In the genomic region with DNA sequence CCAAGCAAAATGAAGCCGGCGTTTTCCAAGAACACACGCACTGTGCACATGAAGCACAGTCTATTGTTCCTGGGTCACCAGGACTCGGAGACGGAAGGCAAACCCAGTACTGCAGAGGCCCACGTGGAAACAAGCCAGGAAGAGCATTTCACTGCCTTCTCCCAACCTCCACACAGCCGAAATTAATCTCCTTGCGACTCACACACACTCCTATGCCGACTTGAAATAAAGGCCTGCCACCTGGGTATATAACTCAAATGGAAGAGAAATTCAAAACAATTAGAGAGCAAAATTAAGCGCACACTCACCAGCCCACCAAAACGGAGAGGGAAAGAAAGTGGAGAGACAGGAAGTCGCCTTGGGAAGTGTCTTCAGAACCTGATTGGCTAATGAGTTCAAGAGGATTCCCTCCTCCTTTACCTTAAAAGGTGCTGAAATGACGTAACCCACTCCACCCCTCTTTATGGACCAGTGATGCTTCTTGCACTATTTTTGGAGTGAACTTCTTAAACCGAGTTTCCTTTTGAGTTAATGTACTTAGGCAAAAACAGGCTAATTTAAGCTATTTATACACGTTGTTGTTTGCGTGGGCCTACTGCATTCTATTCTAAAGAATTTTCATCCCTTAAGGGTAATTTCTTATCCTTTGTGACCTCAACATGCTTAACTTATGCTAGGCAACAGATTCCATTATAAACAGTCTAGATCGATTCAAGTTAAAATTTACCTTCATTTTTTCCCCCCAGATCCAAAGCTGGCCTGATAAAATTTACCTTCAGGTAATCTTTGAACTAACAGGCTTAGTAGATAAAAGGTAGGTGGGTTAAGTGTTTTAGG, we compare ENCODE assay signal across 8 cellular contexts. TPM values are rescaled to one million over a fixed set of nuclear protein-coding genes. Genes with fewer than 3 reads are reported as not detected.
A peak's percentile ranks its signal among the peaks of the same experiment; 100 is the strongest.
DNase-seq lines count a peak whose midpoint lies in the region; ATAC-seq and TF ChIP-seq lines count a peak whose summit lies in the region.

A gene with protein sequence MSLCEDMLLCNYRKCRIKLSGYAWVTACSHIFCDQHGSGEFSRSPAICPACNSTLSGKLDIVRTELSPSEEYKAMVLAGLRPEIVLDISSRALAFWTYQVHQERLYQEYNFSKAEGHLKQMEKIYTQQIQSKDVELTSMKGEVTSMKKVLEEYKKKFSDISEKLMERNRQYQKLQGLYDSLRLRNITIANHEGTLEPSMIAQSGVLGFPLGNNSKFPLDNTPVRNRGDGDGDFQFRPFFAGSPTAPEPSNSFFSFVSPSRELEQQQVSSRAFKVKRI (minus strand): TSS at position 334 of the 837 bp plus-strand sequence. CDS start 16,756 bp downstream, outside the sequence.

- intact Hi-C loops in PC-9 (cut with micrococcal nuclease; ENCODE audit: unreplicated experiment): no loop called here

- H3K9me3 ChIP-seq in PC-9 (ENCODE audit: insufficient read depth, low read depth) (no peaks in the 10 kb centered on the region), fibroblast of lung (ENCODE audit: control insufficient read depth, insufficient read depth, low read depth, low read length) (no peaks in the 10 kb centered on the region)

- H3K4me1 ChIP-seq in PC-9 (replicated peaks; ENCODE audit: insufficient read depth): peaks cover 12% of the 10 kb centered on the region; the same call in 1 of the 2 replicates
- no peaks in the 10 kb centered on the region for H3K4me1 ChIP-seq in fibroblast of lung (ENCODE audit: control insufficient read depth, extremely low read depth, insufficient read depth, low read length)

- no peak for TF ChIP-seq RAD21 in Ishikawa (IDR thresholded peaks at IDR 0.05; ENCODE audit: low read depth)

- no peak for TF ChIP-seq CTCF in PC-9 (conservative IDR thresholded peaks at IDR 0.05)
- TF ChIP-seq CTCF in fibroblast of lung (conservative IDR thresholded peaks at IDR 0.05 in 1 of 2, IDR thresholded peaks at IDR 0.05 in 1 of 2; ENCODE audit: low read depth in 1 of 2, low read length in 2 of 2): no peak

- peak within 1 kb of the TSS; percentile 87 for H2AFZ ChIP-seq in PC-9
- peak within 1 kb of the TSS; percentile 82 for H2AFZ ChIP-seq in fibroblast of lung (ENCODE audit: low read length)

- H3K9me2 ChIP-seq in PC-9 (ENCODE audit: insufficient read depth): no peaks in the 10 kb centered on the region

- H3K27me3 ChIP-seq in PC-9 (ENCODE audit: insufficient read depth, low read depth) (no peaks in the 10 kb centered on the region), fibroblast of lung (ENCODE audit: control insufficient read depth, insufficient read depth, low read length) (no peaks in the 10 kb centered on the region)

- peak; percentile 83 for DNase-seq in ELF-1 (ENCODE audit: low read depth, low spot score)
- peak; percentile 42 to 84 for DNase-seq in PC-9
- DNase-seq in activated T-helper 1 cell treated with Interleukin-2 at 50 U/mL for 16 hours (ENCODE audit: low read depth): peak; percentile 4
- peak; percentile 95 for DNase-seq in fibroblast of lung (ENCODE audit: low read depth in 2 of 2)
- DNase-seq in myocyte (ENCODE audit: low read depth): peak; percentile 92
- DNase-seq in substantia nigra (lab: John Stamatoyannopoulos, UW): peak in 42 of 49 donors; percentile 3 to 86 (median 42)

- H3K36me3 ChIP-seq in PC-9 (ENCODE audit: low read depth) (no peaks in the 10 kb centered on the region), fibroblast of lung (ENCODE audit: control insufficient read depth, insufficient read depth, low read length) (no peaks in the 10 kb centered on the region)

- H3K4me3 ChIP-seq in PC-9: peak within 1 kb of the TSS; percentile 88
- H3K4me3 ChIP-seq in fibroblast of lung (replicated peaks in 1 of 4; ENCODE audit: control extremely low read depth in 1 of 4, insufficient read depth in 1 of 4, low read depth in 3 of 4, low read length in 4 of 4): peak within 1 kb of the TSS; percentile 61 to 79 (median 71)

- H3K27ac ChIP-seq in PC-9 (peak within 1 kb of the TSS; percentile 56), fibroblast of lung (ENCODE audit: insufficient read depth, low read length) (peak within 1 kb of the TSS; percentile 73), substantia nigra (ENCODE audit: low read depth, low read length, poor library complexity, severe bottlenecking) (peak within 1 kb of the TSS; percentile 80)

- H4K20me1 ChIP-seq in PC-9 (ENCODE audit: insufficient read depth) (no peaks in the 10 kb centered on the region), fibroblast of lung (ENCODE audit: control insufficient read depth, extremely low read depth, insufficient read depth, low read length) (no peaks in the 10 kb centered on the region)

- H3K4me2 ChIP-seq in PC-9 (peak within 1 kb of the TSS; percentile 89), fibroblast of lung (ENCODE audit: extremely low read depth, insufficient read depth, low read length) (peak within 1 kb of the TSS; percentile 20)

- H3K79me2 ChIP-seq in PC-9 (ENCODE audit: low read depth) (peaks cover 42% of the 10 kb centered on the region), fibroblast of lung (ENCODE audit: control insufficient read depth, insufficient read depth, low read length) (peaks cover 33% of the 10 kb centered on the region)

- POLR2A ChIA-PET in PC-9 (lab: Charles Lee; ENCODE audit: unreplicated experiment): interaction anchor here (0.5 kb wide), 2 partner anchors 9 to 128 kb away, joined by 5 to 16 read pairs; a partner anchor contains a TSS

- peaks cover 5% of the 10 kb centered on the region; the same call in 1 of the 2 replicates for H3F3A ChIP-seq in PC-9 (ENCODE audit: insufficient read depth, low read depth)

- CTCF ChIA-PET in PC-9 (lab: Charles Lee): no interaction called here

- TF ChIP-seq EP300 in Ishikawa (IDR thresholded peaks at IDR 0.05; ENCODE audit: borderline replicate concordance): no peak

- H3K9ac ChIP-seq in fibroblast of lung (ENCODE audit: insufficient read depth, low read length): peak within 1 kb of the TSS; percentile 28

- ATAC-seq in GM21717 (IDR thresholded peaks at IDR 0.05; ENCODE audit: unreplicated experiment): peak; percentile 95

- no TSS peak for BruUV-seq in PC-9 (replicated peaks; lab: Mats Ljungman, UMichigan)

TF ChIP-seq in Ishikawa, 13 proteins besides CTCF, POLR2A, EP300 and RAD21:
- TF ChIP-seq, protein P1, sequence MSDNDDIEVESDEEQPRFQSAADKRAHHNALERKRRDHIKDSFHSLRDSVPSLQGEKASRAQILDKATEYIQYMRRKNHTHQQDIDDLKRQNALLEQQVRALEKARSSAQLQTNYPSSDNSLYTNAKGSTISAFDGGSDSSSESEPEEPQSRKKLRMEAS (IDR thresholded peaks at IDR 0.05): peak; percentile 93
- TF ChIP-seq, protein P2, sequence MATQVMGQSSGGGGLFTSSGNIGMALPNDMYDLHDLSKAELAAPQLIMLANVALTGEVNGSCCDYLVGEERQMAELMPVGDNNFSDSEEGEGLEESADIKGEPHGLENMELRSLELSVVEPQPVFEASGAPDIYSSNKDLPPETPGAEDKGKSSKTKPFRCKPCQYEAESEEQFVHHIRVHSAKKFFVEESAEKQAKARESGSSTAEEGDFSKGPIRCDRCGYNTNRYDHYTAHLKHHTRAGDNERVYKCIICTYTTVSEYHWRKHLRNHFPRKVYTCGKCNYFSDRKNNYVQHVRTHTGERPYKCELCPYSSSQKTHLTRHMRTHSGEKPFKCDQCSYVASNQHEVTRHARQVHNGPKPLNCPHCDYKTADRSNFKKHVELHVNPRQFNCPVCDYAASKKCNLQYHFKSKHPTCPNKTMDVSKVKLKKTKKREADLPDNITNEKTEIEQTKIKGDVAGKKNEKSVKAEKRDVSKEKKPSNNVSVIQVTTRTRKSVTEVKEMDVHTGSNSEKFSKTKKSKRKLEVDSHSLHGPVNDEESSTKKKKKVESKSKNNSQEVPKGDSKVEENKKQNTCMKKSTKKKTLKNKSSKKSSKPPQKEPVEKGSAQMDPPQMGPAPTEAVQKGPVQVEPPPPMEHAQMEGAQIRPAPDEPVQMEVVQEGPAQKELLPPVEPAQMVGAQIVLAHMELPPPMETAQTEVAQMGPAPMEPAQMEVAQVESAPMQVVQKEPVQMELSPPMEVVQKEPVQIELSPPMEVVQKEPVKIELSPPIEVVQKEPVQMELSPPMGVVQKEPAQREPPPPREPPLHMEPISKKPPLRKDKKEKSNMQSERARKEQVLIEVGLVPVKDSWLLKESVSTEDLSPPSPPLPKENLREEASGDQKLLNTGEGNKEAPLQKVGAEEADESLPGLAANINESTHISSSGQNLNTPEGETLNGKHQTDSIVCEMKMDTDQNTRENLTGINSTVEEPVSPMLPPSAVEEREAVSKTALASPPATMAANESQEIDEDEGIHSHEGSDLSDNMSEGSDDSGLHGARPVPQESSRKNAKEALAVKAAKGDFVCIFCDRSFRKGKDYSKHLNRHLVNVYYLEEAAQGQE (IDR thresholded peaks at IDR 0.05; ENCODE audit: low read depth): no peak
- TF ChIP-seq NFIC (IDR thresholded peaks at IDR 0.05): 0 out of 2 replicates have a peak, but pooled peaks have one; percentile 16
- 0 out of 2 replicates have a peak, but pooled peaks have one; percentile 33 for TF ChIP-seq TAF1 (IDR thresholded peaks at IDR 0.05; ENCODE audit: low read depth)
TF ChIP-seq in Ishikawa: peak in this region for 3.

RNA-seq across cellular contexts. Expression of the gene that starts here (rescaled TPM):
- total RNA-seq in PC-9 (2021) (30.8 and 34.0 TPM in 2 replicates), fibroblast of lung (77.5 and 110 TPM in 2 replicates), myocyte (39.9 and 50.2 TPM in 2 replicates)
- 33.3 and 48.5 TPM in 2 replicates for polyA plus RNA-seq in fibroblast of lung
- 24.4 and 37.3 TPM in 2 replicates for polyA plus RNA-seq in fibroblast of lung (2012)
- 2.4 and 6.5 TPM in 2 replicates for polyA minus RNA-seq in fibroblast of lung (ENCODE audit: low replicate concordance)
- 37.9 TPM for polyA plus RNA-seq in myocyte (2012)

Comparison
In these comparisons a context has a peak if more than half of its experiments do, and no peak if none do; other contexts are left out.
1. Peak in every context shown above with its lines: DNase-seq, ATAC-seq, H3K4me3 ChIP-seq and H3K27ac ChIP-seq.
2. DNase-seq: peak in every context shown above with its lines; median percentile 95 in fibroblast of lung; 92 in myocyte; 83 in ELF-1; 63 in PC-9; 42 in substantia nigra; 4 in activated T-helper 1 cell treated with Interleukin-2 at 50 U/mL for 16 hours.